ENCODE assay signal across 9 cellular contexts in genomic region chr1:41673355-41673754, GRCh38.
DNase-seq lines count a peak whose midpoint lies in the region; ATAC-seq and TF ChIP-seq lines count a peak whose summit lies in the region.
"Had no signal": no experiment of that assay in that cellular context is flagged by ENCODE, and none has a peak within 500 bp of the region (broad histone marks: within the 10 kb centered on the region; RNA-seq: fewer than 3 reads in every experiment).

No MANE protein-coding gene starts in this region.

- no peak overlapping the region for H3K56ac ChIP-seq in H9 (ENCODE audit: insufficient read length, low read depth, low read length)

- H2BK120ac ChIP-seq in H9 (ENCODE audit: low read depth, low read length, poor library complexity, severe bottlenecking): no peak overlapping the region

- H3K4me1 ChIP-seq in adrenal gland (replicated peaks in 1 of 2) (peaks cover 0 to 12% of the 10 kb centered on the region in 2 donors), right cardiac atrium (ENCODE audit: control insufficient read depth, insufficient read depth, low read length) (peaks cover 4% of the 10 kb centered on the region), H9 (ENCODE audit: insufficient read depth, low read length) (no peaks in the 10 kb centered on the region)

- H3K27ac ChIP-seq in adrenal gland (peak overlapping the region in 1 of 5 donors; percentile 8), right cardiac atrium (ENCODE audit: low read length) (no peak overlapping the region), H9 (ENCODE audit: insufficient read length, low read depth, low read length) (no peak overlapping the region)
- H3K27ac ChIP-seq: neutrophil had no signal

- DNase-seq in GDM1 (lab: John Stamatoyannopoulos, UW) (peak; percentile 29), HCEC 1CT (peak; percentile 29), T-helper 2 cell (peak in 3 of 5 experiments; percentile 21 to 92 (median 50)), germinal center (ENCODE audit: low spot score) (peak; percentile 49), adrenal gland (no peak), right cardiac atrium (no peak), H9 (no peak), NOMO-1 (lab: John Stamatoyannopoulos, UW; ENCODE audit: unreplicated experiment in 2 of 2) (no peak)

- H3K27me3 Mint-ChIP-seq in H9 (ENCODE audit: low read depth): peaks cover 8% of the 10 kb centered on the region

- H4K20me1 ChIP-seq in H9 (ENCODE audit: control insufficient read depth, insufficient read depth, insufficient read length): no peaks in the 10 kb centered on the region

- no peaks in the 10 kb centered on the region for H3K36me3 Mint-ChIP-seq in H9 (ENCODE audit: insufficient read depth in 1 of 3, low read depth in 3 of 3)

- H2BK15ac ChIP-seq in H9 (ENCODE audit: low read depth, low read length): no peak overlapping the region

- no peak overlapping the region for H2BK20ac ChIP-seq in H9 (ENCODE audit: low read depth, low read length, poor library complexity, severe bottlenecking)

- H3K4ac ChIP-seq in H9 (ENCODE audit: low read depth, low read length): no peak overlapping the region

- no peak overlapping the region for H3K4me2 ChIP-seq in H9 (ENCODE audit: insufficient read depth, insufficient read length, low read length)

- no peaks in the 10 kb centered on the region for H3K36me3 ChIP-seq in adrenal gland (replicated peaks in 1 of 2)
- H3K36me3 ChIP-seq: neutrophil had no signal

- H3K4me1 Mint-ChIP-seq in H9: peaks cover 20 to 21% of the 10 kb centered on the region in 2 experiments

- 50 to 59% (median 53%) methylated on average over 4 of the region's 4 CpGs for WGBS in adrenal gland, 4 donors
- WGBS in right cardiac atrium: 40% methylated on average over 4 of the region's 4 CpGs
- WGBS in H9 (ENCODE audit: extremely low coverage, insufficient read length, low lambda C conversion rate): no CpG with 5 or more reads among the region's 4 CpGs

- no peak overlapping the region for H2AFZ ChIP-seq in H9 (ENCODE audit: low read length)

- H3K9ac ChIP-seq in H9 (ENCODE audit: extremely low read depth, insufficient read length, low read length): no peak overlapping the region

- no peaks in the 10 kb centered on the region for H3K79me2 ChIP-seq in H9 (ENCODE audit: insufficient read depth, low read length)

- no peaks in the 10 kb centered on the region for H3K9me3 Mint-ChIP-seq in H9

- H2BK12ac ChIP-seq in H9 (ENCODE audit: insufficient read length, low read depth, low read length): no peak overlapping the region

- ATAC-seq in right cardiac atrium: no peak

- H3K18ac ChIP-seq in H9 (ENCODE audit: insufficient read length, low read depth, low read length): no peak overlapping the region

- no peak overlapping the region for H4K5ac ChIP-seq in H9 (ENCODE audit: insufficient read length, low read depth, low read length)

- H3K27me3 ChIP-seq in adrenal gland (no peaks in the 10 kb centered on the region), right cardiac atrium (ENCODE audit: control insufficient read depth, insufficient read depth) (no peaks in the 10 kb centered on the region), H9 (ENCODE audit: insufficient read depth, low read length) (no peaks in the 10 kb centered on the region)
- H3K27me3 ChIP-seq: neutrophil had no signal

- H3K27ac Mint-ChIP-seq in H9: no peak overlapping the region

- H4K91ac ChIP-seq in H9 (ENCODE audit: insufficient read length, low read depth, low read length): no peak overlapping the region

- intact Hi-C loops in adrenal gland (cut with DNase I) (no loop called here), right cardiac atrium (cut with DNase I) (no loop called here)

- no peak overlapping the region for H2AK5ac ChIP-seq in H9 (ENCODE audit: insufficient read length, low read length)

- no peak for TF ChIP-seq POLR2A in adrenal gland (IDR thresholded peaks at IDR 0.05)

- H3K23ac ChIP-seq in H9 (ENCODE audit: insufficient read length, low read depth, low read length): no peak overlapping the region

- H3K14ac ChIP-seq in H9 (ENCODE audit: insufficient read depth, low read length): no peak overlapping the region

- no peak overlapping the region for H4K8ac ChIP-seq in H9 (replicated peaks; ENCODE audit: insufficient read length, low read depth, low read length)

- no peak overlapping the region for H3T11ph ChIP-seq in H9 (ENCODE audit: low read length)

- no peak overlapping the region for H2BK5ac ChIP-seq in H9 (ENCODE audit: insufficient read length, low read length)

- H3K4me3 ChIP-seq in adrenal gland (no peak overlapping the region), right cardiac atrium (ENCODE audit: low read length) (no peak overlapping the region)

- TF ChIP-seq CTCF in adrenal gland (IDR thresholded peaks at IDR 0.05) (no peak), H9 (conservative IDR thresholded peaks at IDR 0.05) (no peak)

- H3K9me3 ChIP-seq in adrenal gland (replicated peaks in 1 of 3) (no peaks in the 10 kb centered on the region), right cardiac atrium (ENCODE audit: control insufficient read depth, low read length) (no peaks in the 10 kb centered on the region), H9 (ENCODE audit: control insufficient read depth, low read depth, low read length) (no peaks in the 10 kb centered on the region)
- H3K9me3 ChIP-seq: neutrophil had no signal

- H3K4me3 Mint-ChIP-seq in H9: no peak overlapping the region

- H3K23me2 ChIP-seq in H9 (ENCODE audit: insufficient read length, low read depth, low read length, poor library complexity, severe bottlenecking): no peaks in the 10 kb centered on the region

- H3K79me1 ChIP-seq in H9 (ENCODE audit: insufficient read depth, low read depth, low read length, poor library complexity, severe bottlenecking): no peaks in the 10 kb centered on the region

Comparison
In these comparisons a context has a peak if more than half of its experiments do, and no peak if none do; other contexts are left out.
1. DNase-seq: peak in GDM1 (single experiment), HCEC 1CT (single experiment), T-helper 2 cell (3 of 5) and germinal center (single experiment); none in adrenal gland (0 of 7), right cardiac atrium (0 of 3), H9 (single experiment) and NOMO-1 (0 of 2).